15 cellular contexts compared by ENCODE assay signal in genomic region chr7:71244023-71244422, GRCh38.
A peak's percentile ranks its signal among the peaks of the same experiment; 100 is the strongest.
DNase-seq lines count a peak whose midpoint lies in the region; ATAC-seq, FAIRE-seq and TF ChIP-seq lines count a peak whose summit lies in the region.
"Had no signal": no experiment of that assay in that cellular context is flagged by ENCODE, and none has a peak within 500 bp of the region (broad histone marks: within the 10 kb centered on the region; RNA-seq: fewer than 3 reads in every experiment).

No MANE protein-coding gene starts in this region.

- H3K4me1 ChIP-seq in astrocyte (ENCODE audit: insufficient read depth, low read length) = no peaks in the 10 kb centered on the region
- H3K4me1 ChIP-seq in endodermal cell (ENCODE audit: control insufficient read depth, insufficient read depth, low read length) = peaks cover 7% of the 10 kb centered on the region
- H3K4me1 ChIP-seq in tibial nerve = peaks cover 0 to 20% (median 4%) of the 10 kb centered on the region in 4 donors
- H3K4me1 ChIP-seq: Caco-2 had no signal

- H3K27ac ChIP-seq in astrocyte (ENCODE audit: low read depth, low read length) (no peak overlapping the region), endodermal cell (ENCODE audit: low read depth, low read length) (no peak overlapping the region), tibial nerve (peak overlapping the region; percentile 23 to 84 (median 73))
- H3K27ac ChIP-seq: GM23248, PC-9 had no signal

- no peak for ATAC-seq in HG02973 (IDR thresholded peaks at IDR 0.05; ENCODE audit: unreplicated experiment)
- ATAC-seq: HCT116 had no signal

- H3K36me3 ChIP-seq in astrocyte (ENCODE audit: insufficient read depth, low read length) = no peaks in the 10 kb centered on the region
- peaks cover 33% of the 10 kb centered on the region for H3K36me3 ChIP-seq in endodermal cell (ENCODE audit: control insufficient read depth, insufficient read depth, low read length)
- no peaks in the 10 kb centered on the region for H3K36me3 ChIP-seq in tibial nerve

- H3K4me1 Mint-ChIP-seq in astrocyte (ENCODE audit: low read depth, unreplicated experiment) = peaks cover 6% of the 10 kb centered on the region
- peaks cover 20% of the 10 kb centered on the region for H3K4me1 Mint-ChIP-seq in endodermal cell

- H3K4me3 Mint-ChIP-seq in astrocyte (ENCODE audit: unreplicated experiment) (no peak overlapping the region), endodermal cell (no peak overlapping the region)

- no peaks in the 10 kb centered on the region for H4K20me1 ChIP-seq in astrocyte (ENCODE audit: insufficient read depth, low read length)

- no peaks in the 10 kb centered on the region for H3K9me3 ChIP-seq in astrocyte (ENCODE audit: insufficient read depth, low read depth, low read length)
- H3K9me3 ChIP-seq in endodermal cell (ENCODE audit: control insufficient read depth, low read length) = no peaks in the 10 kb centered on the region
- no peaks in the 10 kb centered on the region for H3K9me3 ChIP-seq in tibial nerve
- H3K9me3 ChIP-seq: Caco-2 had no signal

- H3K9me3 Mint-ChIP-seq in astrocyte (ENCODE audit: unreplicated experiment) = peaks cover 4% of the 10 kb centered on the region
- peaks cover 8% of the 10 kb centered on the region for H3K9me3 Mint-ChIP-seq in endodermal cell

- H3K4me3 ChIP-seq in astrocyte (ENCODE audit: insufficient read depth, low read depth, low read length) (no peak overlapping the region), endodermal cell (ENCODE audit: low read length) (peak overlapping the region; percentile 30), tibial nerve (no peak overlapping the region)
- H3K4me3 ChIP-seq: GM23248, PC-9 had no signal

- TF ChIP-seq POLR2A in tibial nerve (IDR thresholded peaks at IDR 0.05) = no peak

- H3K9ac ChIP-seq in astrocyte (ENCODE audit: low read length) (no peak overlapping the region), endodermal cell (ENCODE audit: extremely low read depth, low read length, poor library complexity, severe bottlenecking) (no peak overlapping the region)
- H3K9ac ChIP-seq: GM23248 had no signal

- H3K27ac Mint-ChIP-seq in astrocyte (ENCODE audit: unreplicated experiment) = no peak overlapping the region
- peak overlapping the region; percentile 26 for H3K27ac Mint-ChIP-seq in endodermal cell

- H3K27me3 Mint-ChIP-seq in astrocyte (ENCODE audit: low read depth, unreplicated experiment) (no peaks in the 10 kb centered on the region), endodermal cell (ENCODE audit: insufficient read depth) (no peaks in the 10 kb centered on the region)

- H3K36me3 Mint-ChIP-seq in astrocyte (ENCODE audit: low read depth, unreplicated experiment) = no peaks in the 10 kb centered on the region
- H3K36me3 Mint-ChIP-seq in endodermal cell (ENCODE audit: low read depth) = peaks cover 29% of the 10 kb centered on the region

- no peak for TF ChIP-seq EP300 in tibial nerve (IDR thresholded peaks at IDR 0.05)

- DNase-seq in astrocyte (ENCODE audit: low read depth) = peak; percentile 43
- peak; percentile 48 for DNase-seq in endodermal cell
- peak; percentile 80 for DNase-seq in left kidney (ENCODE audit: low read depth, low spot score)
- no peak for DNase-seq in tibial nerve (ENCODE audit: low spot score in 2 of 2)
- no peak for DNase-seq in NCI-H748 (lab: John Stamatoyannopoulos, UW; ENCODE audit: unreplicated experiment)
- DNase-seq in HK-2 (ENCODE audit: unreplicated experiment) = no peak
- DNase-seq: Caco-2, GM23248, NCI-H187, NCI-H446 treated with DMSO at 0.1 percent for 48 hours, NCI-H82, PC-9 had no signal

- H2AFZ ChIP-seq in astrocyte (ENCODE audit: low read depth, low read length) = no peak overlapping the region
- H2AFZ ChIP-seq: GM23248, PC-9 had no signal

- H3K4me2 ChIP-seq in astrocyte (ENCODE audit: low read length) = no peak overlapping the region
- H3K4me2 ChIP-seq: PC-9 had no signal

- WGBS in endodermal cell (ENCODE audit: insufficient coverage in 1 of 2, insufficient read length in 1 of 2), 2 experiments = 68 to 83% methylated on average over 5 of the region's 5 CpGs
- WGBS in tibial nerve, 2 donors = 31 to 34% methylated on average over 5 of the region's 5 CpGs

- no peak for FAIRE-seq in astrocyte (lab: Jason Lieb, UNC)
- FAIRE-seq: G401.6 had no signal

- no peak for TF ChIP-seq CTCF in astrocyte (IDR thresholded peaks at IDR 0.05; ENCODE audit: insufficient read depth, low read depth, low read length)
- no peak for TF ChIP-seq CTCF in endodermal cell (conservative IDR thresholded peaks at IDR 0.05)
- no peak for TF ChIP-seq CTCF in tibial nerve (IDR thresholded peaks at IDR 0.05)

- H3K79me2 ChIP-seq in astrocyte (ENCODE audit: insufficient read depth, low read length) = no peaks in the 10 kb centered on the region

- H3K27me3 ChIP-seq in astrocyte (ENCODE audit: insufficient read depth, low read length) (no peaks in the 10 kb centered on the region), endodermal cell (ENCODE audit: control insufficient read depth, insufficient read depth, low read length, poor library complexity, severe bottlenecking) (no peaks in the 10 kb centered on the region), tibial nerve (no peaks in the 10 kb centered on the region)

Comparison
In these comparisons a context has a peak if more than half of its experiments do, and no peak if none do; other contexts are left out.
1. DNase-seq: peak in astrocyte (single experiment), endodermal cell (single experiment) and left kidney (single experiment); none in tibial nerve (0 of 2), NCI-H748 (single experiment) and HK-2 (single experiment).
2. H3K27ac ChIP-seq: peak in tibial nerve (4 of 4); none in astrocyte (single experiment) and endodermal cell (single experiment).